ENCODE assay signal across 1 cellular context in the genomic region with DNA sequence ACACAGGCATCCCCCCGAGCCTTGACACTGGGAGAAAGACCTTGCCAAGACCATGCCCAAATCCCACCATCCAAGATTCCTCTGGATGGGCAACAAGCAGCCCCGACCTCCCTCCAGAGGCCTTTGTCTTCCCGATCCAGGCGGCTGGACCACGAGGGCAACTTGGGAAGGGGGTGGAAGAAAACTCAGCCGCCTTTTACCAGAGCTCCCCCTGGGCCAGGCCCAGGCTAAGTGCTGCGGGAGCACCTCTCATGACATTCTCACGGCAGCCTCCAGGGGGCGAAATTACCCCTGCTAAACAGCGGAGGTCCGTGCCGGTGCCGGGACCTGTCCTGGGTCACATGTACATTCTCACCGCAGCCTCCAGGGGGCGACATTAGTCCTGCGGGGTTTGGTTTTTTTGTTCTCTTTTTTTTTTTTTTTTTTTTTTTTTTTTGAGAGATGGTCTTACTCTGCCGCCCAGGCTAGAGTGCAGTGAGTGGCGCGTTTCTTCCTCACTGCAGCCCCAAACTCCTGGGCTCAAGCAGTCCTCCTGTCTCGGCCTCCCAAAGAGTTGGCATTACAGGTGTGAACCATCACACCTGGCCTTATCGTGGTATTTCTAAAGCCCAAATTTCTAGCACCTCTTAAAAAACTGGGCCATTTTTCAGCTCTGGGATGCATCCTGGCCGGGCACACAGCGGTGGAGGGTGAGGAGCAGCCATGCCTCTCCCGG.
TF ChIP-seq lines count a peak whose summit lies in the region.

No MANE protein-coding gene starts in this region.

TF ChIP-seq in HEK293, 187 proteins besides CTCF, POLR2A, EP300 and RAD21 (continued from another document):
- TF ChIP-seq, protein P1, sequence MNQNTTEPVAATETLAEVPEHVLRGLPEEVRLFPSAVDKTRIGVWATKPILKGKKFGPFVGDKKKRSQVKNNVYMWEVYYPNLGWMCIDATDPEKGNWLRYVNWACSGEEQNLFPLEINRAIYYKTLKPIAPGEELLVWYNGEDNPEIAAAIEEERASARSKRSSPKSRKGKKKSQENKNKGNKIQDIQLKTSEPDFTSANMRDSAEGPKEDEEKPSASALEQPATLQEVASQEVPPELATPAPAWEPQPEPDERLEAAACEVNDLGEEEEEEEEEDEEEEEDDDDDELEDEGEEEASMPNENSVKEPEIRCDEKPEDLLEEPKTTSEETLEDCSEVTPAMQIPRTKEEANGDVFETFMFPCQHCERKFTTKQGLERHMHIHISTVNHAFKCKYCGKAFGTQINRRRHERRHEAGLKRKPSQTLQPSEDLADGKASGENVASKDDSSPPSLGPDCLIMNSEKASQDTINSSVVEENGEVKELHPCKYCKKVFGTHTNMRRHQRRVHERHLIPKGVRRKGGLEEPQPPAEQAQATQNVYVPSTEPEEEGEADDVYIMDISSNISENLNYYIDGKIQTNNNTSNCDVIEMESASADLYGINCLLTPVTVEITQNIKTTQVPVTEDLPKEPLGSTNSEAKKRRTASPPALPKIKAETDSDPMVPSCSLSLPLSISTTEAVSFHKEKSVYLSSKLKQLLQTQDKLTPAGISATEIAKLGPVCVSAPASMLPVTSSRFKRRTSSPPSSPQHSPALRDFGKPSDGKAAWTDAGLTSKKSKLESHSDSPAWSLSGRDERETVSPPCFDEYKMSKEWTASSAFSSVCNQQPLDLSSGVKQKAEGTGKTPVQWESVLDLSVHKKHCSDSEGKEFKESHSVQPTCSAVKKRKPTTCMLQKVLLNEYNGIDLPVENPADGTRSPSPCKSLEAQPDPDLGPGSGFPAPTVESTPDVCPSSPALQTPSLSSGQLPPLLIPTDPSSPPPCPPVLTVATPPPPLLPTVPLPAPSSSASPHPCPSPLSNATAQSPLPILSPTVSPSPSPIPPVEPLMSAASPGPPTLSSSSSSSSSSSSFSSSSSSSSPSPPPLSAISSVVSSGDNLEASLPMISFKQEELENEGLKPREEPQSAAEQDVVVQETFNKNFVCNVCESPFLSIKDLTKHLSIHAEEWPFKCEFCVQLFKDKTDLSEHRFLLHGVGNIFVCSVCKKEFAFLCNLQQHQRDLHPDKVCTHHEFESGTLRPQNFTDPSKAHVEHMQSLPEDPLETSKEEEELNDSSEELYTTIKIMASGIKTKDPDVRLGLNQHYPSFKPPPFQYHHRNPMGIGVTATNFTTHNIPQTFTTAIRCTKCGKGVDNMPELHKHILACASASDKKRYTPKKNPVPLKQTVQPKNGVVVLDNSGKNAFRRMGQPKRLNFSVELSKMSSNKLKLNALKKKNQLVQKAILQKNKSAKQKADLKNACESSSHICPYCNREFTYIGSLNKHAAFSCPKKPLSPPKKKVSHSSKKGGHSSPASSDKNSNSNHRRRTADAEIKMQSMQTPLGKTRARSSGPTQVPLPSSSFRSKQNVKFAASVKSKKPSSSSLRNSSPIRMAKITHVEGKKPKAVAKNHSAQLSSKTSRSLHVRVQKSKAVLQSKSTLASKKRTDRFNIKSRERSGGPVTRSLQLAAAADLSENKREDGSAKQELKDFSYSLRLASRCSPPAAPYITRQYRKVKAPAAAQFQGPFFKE (tag by site-specific recombination; IDR thresholded peaks at IDR 0.05; ENCODE audit: borderline replicate concordance) = no peak
- TF ChIP-seq ZNF19 (tag by site-specific recombination; IDR thresholded peaks at IDR 0.05; ENCODE audit: low read depth) (no peak), SALL2 (tag by site-specific recombination; IDR thresholded peaks at IDR 0.05; ENCODE audit: borderline replicate concordance) (no peak), ZNF266 (tag by site-specific recombination; IDR thresholded peaks at IDR 0.05; ENCODE audit: low read depth) (no peak), ZNF2 (tag by site-specific recombination; IDR thresholded peaks at IDR 0.05) (peak; percentile 67; the same call in 1 of the 2 replicates), SP2 (tag by site-specific recombination; IDR thresholded peaks at IDR 0.05) (no peak), ZSCAN30 (tag by site-specific recombination; IDR thresholded peaks at IDR 0.05) (peak; percentile 53; the same call in 1 of the 2 replicates), ZNF211 (tag by site-specific recombination; IDR thresholded peaks at IDR 0.05; ENCODE audit: low read depth) (no peak), GLIS2 (tag by site-specific recombination; IDR thresholded peaks at IDR 0.05) (no peak), ZNF624 (tag by site-specific recombination; IDR thresholded peaks at IDR 0.05) (no peak), ZNF660 (tag by site-specific recombination; IDR thresholded peaks at IDR 0.05) (peak; percentile 71), ZFP3 (tag by site-specific recombination; IDR thresholded peaks at IDR 0.05; ENCODE audit: low read depth) (no peak), ZNF274 (IDR thresholded peaks at IDR 0.05; ENCODE audit: low read length) (no peak), ZNF274 (tag by site-specific recombination; IDR thresholded peaks at IDR 0.05; ENCODE audit: borderline replicate concordance) (no peak), ZNF596 (tag by site-specific recombination; IDR thresholded peaks at IDR 0.05) (no peak), ZNF623 (tag by site-specific recombination; IDR thresholded peaks at IDR 0.05) (no peak), IKZF3 (tag by site-specific recombination; IDR thresholded peaks at IDR 0.05) (no peak), ZNF174 (tag by site-specific recombination; IDR thresholded peaks at IDR 0.05) (no peak), KLF8 (tag by site-specific recombination; IDR thresholded peaks at IDR 0.05) (0 out of 2 replicates have a peak, but pooled peaks have one; percentile 29), ZNF473 (tag by site-specific recombination; IDR thresholded peaks at IDR 0.05) (no peak), KLF7 (tag by site-specific recombination; IDR thresholded peaks at IDR 0.05; ENCODE audit: borderline replicate concordance) (no peak), ZNF777 (tag by site-specific recombination; IDR thresholded peaks at IDR 0.05; ENCODE audit: borderline replicate concordance) (no peak), ZNF184 (tag by site-specific recombination; IDR thresholded peaks at IDR 0.05) (no peak), ZNF555 (tag by site-specific recombination; conservative IDR thresholded peaks at IDR 0.05) (no peak), ZBTB20 (tag by site-specific recombination; IDR thresholded peaks at IDR 0.05) (no peak), ZNF404 (tag by site-specific recombination; IDR thresholded peaks at IDR 0.05) (no peak), SP7 (tag by site-specific recombination; IDR thresholded peaks at IDR 0.05) (peak; percentile 44; the same call in 1 of the 2 replicates), ZNF37A (tag by site-specific recombination; IDR thresholded peaks at IDR 0.05) (no peak), ZNF701 (tag by site-specific recombination; IDR thresholded peaks at IDR 0.05) (no peak), EGR2 (tag by site-specific recombination; IDR thresholded peaks at IDR 0.05; ENCODE audit: low read depth) (no peak)
- TF ChIP-seq, protein P2, sequence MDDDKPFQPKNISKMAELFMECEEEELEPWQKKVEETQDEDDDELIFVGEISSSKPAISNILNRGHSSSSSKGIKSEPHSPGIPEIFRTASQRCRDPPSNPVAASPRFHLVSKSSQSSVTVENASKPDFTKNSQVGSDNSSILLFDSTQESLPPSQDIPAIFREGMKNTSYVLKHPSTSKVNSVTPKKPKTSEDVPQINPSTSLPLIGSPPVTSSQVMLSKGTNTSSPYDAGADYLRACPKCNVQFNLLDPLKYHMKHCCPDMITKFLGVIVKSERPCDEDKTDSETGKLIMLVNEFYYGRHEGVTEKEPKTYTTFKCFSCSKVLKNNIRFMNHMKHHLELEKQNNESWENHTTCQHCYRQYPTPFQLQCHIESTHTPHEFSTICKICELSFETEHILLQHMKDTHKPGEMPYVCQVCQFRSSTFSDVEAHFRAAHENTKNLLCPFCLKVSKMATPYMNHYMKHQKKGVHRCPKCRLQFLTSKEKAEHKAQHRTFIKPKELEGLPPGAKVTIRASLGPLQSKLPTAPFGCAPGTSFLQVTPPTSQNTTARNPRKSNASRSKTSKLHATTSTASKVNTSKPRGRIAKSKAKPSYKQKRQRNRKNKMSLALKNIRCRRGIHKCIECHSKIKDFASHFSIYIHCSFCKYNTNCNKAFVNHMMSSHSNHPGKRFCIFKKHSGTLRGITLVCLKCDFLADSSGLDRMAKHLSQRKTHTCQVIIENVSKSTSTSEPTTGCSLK (tag by site-specific recombination; IDR thresholded peaks at IDR 0.05) = no peak
- TF ChIP-seq, protein P3, sequence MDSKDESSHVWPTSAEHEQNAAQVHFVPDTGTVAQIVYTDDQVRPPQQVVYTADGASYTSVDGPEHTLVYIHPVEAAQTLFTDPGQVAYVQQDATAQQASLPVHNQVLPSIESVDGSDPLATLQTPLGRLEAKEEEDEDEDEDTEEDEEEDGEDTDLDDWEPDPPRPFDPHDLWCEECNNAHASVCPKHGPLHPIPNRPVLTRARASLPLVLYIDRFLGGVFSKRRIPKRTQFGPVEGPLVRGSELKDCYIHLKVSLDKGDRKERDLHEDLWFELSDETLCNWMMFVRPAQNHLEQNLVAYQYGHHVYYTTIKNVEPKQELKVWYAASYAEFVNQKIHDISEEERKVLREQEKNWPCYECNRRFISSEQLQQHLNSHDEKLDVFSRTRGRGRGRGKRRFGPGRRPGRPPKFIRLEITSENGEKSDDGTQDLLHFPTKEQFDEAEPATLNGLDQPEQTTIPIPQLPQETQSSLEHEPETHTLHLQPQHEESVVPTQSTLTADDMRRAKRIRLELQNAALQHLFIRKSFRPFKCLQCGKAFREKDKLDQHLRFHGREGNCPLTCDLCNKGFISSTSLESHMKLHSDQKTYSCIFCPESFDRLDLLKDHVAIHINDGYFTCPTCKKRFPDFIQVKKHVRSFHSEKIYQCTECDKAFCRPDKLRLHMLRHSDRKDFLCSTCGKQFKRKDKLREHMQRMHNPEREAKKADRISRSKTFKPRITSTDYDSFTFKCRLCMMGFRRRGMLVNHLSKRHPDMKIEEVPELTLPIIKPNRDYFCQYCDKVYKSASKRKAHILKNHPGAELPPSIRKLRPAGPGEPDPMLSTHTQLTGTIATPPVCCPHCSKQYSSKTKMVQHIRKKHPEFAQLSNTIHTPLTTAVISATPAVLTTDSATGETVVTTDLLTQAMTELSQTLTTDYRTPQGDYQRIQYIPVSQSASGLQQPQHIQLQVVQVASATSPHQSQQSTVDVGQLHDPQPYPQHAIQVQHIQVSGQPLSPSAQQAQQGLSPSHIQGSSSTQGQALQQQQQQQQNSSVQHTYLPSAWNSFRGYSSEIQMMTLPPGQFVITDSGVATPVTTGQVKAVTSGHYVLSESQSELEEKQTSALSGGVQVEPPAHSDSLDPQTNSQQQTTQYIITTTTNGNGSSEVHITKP (tag by site-specific recombination; IDR thresholded peaks at IDR 0.05) = peak; percentile 93
- TF ChIP-seq, protein P4, sequence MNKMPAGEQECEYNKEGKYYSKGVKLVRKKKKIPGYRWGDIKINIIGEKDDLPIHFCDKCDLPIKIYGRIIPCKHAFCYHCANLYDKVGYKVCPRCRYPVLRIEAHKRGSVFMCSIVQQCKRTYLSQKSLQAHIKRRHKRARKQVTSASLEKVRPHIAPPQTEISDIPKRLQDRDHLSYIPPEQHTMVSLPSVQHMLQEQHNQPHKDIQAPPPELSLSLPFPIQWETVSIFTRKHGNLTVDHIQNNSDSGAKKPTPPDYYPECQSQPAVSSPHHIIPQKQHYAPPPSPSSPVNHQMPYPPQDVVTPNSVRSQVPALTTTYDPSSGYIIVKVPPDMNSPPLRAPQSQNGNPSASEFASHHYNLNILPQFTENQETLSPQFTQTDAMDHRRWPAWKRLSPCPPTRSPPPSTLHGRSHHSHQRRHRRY (tag by site-specific recombination; IDR thresholded peaks at IDR 0.05) = no peak
- TF ChIP-seq, protein P5, sequence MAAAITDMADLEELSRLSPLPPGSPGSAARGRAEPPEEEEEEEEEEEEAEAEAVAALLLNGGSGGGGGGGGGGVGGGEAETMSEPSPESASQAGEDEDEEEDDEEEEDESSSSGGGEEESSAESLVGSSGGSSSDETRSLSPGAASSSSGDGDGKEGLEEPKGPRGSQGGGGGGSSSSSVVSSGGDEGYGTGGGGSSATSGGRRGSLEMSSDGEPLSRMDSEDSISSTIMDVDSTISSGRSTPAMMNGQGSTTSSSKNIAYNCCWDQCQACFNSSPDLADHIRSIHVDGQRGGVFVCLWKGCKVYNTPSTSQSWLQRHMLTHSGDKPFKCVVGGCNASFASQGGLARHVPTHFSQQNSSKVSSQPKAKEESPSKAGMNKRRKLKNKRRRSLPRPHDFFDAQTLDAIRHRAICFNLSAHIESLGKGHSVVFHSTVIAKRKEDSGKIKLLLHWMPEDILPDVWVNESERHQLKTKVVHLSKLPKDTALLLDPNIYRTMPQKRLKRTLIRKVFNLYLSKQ (tag by site-specific recombination; IDR thresholded peaks at IDR 0.05; ENCODE audit: borderline replicate concordance) = no peak
- TF ChIP-seq, protein P6, sequence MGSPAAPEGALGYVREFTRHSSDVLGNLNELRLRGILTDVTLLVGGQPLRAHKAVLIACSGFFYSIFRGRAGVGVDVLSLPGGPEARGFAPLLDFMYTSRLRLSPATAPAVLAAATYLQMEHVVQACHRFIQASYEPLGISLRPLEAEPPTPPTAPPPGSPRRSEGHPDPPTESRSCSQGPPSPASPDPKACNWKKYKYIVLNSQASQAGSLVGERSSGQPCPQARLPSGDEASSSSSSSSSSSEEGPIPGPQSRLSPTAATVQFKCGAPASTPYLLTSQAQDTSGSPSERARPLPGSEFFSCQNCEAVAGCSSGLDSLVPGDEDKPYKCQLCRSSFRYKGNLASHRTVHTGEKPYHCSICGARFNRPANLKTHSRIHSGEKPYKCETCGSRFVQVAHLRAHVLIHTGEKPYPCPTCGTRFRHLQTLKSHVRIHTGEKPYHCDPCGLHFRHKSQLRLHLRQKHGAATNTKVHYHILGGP (tag by site-specific recombination; IDR thresholded peaks at IDR 0.05) = no peak
- TF ChIP-seq, protein P7, sequence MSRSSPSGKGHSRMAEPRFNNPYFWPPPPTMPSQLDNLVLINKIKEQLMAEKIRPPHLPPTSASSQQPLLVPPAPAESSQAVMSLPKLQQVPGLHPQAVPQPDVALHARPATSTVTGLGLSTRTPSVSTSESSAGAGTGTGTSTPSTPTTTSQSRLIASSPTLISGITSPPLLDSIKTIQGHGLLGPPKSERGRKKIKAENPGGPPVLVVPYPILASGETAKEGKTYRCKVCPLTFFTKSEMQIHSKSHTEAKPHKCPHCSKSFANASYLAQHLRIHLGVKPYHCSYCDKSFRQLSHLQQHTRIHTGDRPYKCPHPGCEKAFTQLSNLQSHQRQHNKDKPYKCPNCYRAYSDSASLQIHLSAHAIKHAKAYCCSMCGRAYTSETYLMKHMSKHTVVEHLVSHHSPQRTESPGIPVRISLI (tag by site-specific recombination; IDR thresholded peaks at IDR 0.05) = peak; percentile 100
